ENCODE assay signal across 39 cellular contexts in the genomic region with DNA sequence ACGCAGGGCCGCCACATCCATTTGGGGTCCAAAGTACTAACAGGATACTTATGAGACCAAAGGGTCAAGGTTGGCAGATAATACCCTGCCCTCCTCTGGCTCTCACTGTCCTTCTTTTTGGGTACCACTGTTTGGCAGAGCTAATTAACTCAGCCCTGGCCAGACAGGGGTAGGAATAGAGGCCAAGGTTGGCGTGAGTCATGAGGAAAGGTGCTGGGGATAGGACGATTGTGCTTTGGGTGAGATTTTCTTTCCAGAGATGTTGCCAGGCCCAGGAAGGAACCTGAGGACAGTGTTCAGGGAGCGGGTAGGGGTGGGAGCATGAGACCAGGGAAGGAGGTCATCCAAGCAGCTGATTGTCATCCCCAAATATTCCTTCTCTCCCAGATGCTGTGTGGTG.
"Had no signal": no experiment of that assay in that cellular context is flagged by ENCODE, and none has a peak within 500 bp of the region (broad histone marks: within the 10 kb centered on the region; RNA-seq: fewer than 3 reads in every experiment).

No MANE protein-coding gene starts in this region.

- H3K4me3 Mint-ChIP-seq: activated naive CD4-positive, alpha-beta T cell treated with anti-CD3 and anti-CD28 coated beads for 36 hours; activated naive CD4-positive, alpha-beta T cell treated with anti-CD3 and anti-CD28 coated beads, Interleukin-2, amount 10 ng/mL, durations not matched to agents 7 days and 5 days; activated naive CD4-positive, alpha-beta T cell treated with anti-CD3 and anti-CD28 coated beads, Interleukin-2, amount 50 U/mL, for 24 hours; activated naive CD8-positive, alpha-beta T cell; activated naive CD8-positive, alpha-beta T cell treated with anti-CD3 and anti-CD28 coated beads for 36 hours; activated naive CD8-positive, alpha-beta T cell treated with anti-CD3 and anti-CD28 coated beads, Interleukin-2, amount 10 ng/mL, durations not matched to agents 7 days and 5 days; activated naive CD8-positive, alpha-beta T cell treated with anti-CD3 and anti-CD28 coated beads, Interleukin-2, amount 50 U/mL, for 24 hours; activated T-cell treated with anti-CD3 and anti-CD28 coated beads, Interleukin-2, amount 50 U/mL, for 24 hours; activated T-cell treated with anti-CD3 and anti-CD28 coated beads, Interleukin-2, amount 50 U/mL, for 4 hours; activated T-cell treated with anti-CD3 and anti-CD28 coated beads, Interleukin-2, amount 50 U/mL, for 72 hours; activated T-helper 1 cell treated with anti-CD3 and anti-CD28 coated beads, Interleukin-12 subunit alpha, Interleukin-12 subunit beta, Interleukin-2, Interleukin-4 antibody, amounts not matched to agents 30 ng/mL and 10 ng/mL and 1 ng/mL, durations not matched to agents 14 hours and 24 hours and 36 hours; activated T-helper 17 cell treated with anti-CD3 and anti-CD28 coated beads, Interleukin-2, amount 50 U/mL, for 72 hours; brain; central memory CD8-positive, alpha-beta T cell had no signal

- H3K9me3 ChIP-seq: adrenal gland, ascending aorta, breast epithelium had no signal

- H3K36me3 ChIP-seq: adrenal gland, brain microvascular endothelial cell, breast epithelium had no signal

- FAIRE-seq: astrocyte had no signal

- H3K27ac Mint-ChIP-seq: activated naive CD4-positive, alpha-beta T cell treated with anti-CD3 and anti-CD28 coated beads for 36 hours; activated naive CD4-positive, alpha-beta T cell treated with anti-CD3 and anti-CD28 coated beads, Interleukin-2, amount 10 ng/mL, durations not matched to agents 7 days and 5 days; activated naive CD4-positive, alpha-beta T cell treated with anti-CD3 and anti-CD28 coated beads, Interleukin-2, amount 50 U/mL, for 24 hours; activated naive CD4-positive, alpha-beta T cell treated with anti-CD3 and anti-CD28 coated beads, Interleukin-2, amount 50 U/mL, for 72 hours; activated naive CD8-positive, alpha-beta T cell; activated naive CD8-positive, alpha-beta T cell treated with anti-CD3 and anti-CD28 coated beads for 36 hours; activated naive CD8-positive, alpha-beta T cell treated with anti-CD3 and anti-CD28 coated beads, Interleukin-2, amount 10 ng/mL, durations not matched to agents 7 days and 5 days; activated naive CD8-positive, alpha-beta T cell treated with anti-CD3 and anti-CD28 coated beads, Interleukin-2, amount 50 U/mL, for 24 hours; activated T-cell treated with anti-CD3 and anti-CD28 coated beads, Interleukin-2, amount 50 U/mL, for 24 hours; activated T-cell treated with anti-CD3 and anti-CD28 coated beads, Interleukin-2, amount 50 U/mL, for 72 hours; activated T-helper 1 cell treated with anti-CD3 and anti-CD28 coated beads, Interleukin-12 subunit alpha, Interleukin-12 subunit beta, Interleukin-2, Interleukin-4 antibody, amounts not matched to agents 30 ng/mL and 10 ng/mL and 1 ng/mL, durations not matched to agents 14 hours and 24 hours and 36 hours; activated T-helper 17 cell treated with anti-CD3 and anti-CD28 coated beads, Interleukin-2, amount 50 U/mL, for 72 hours; activated T-helper 2 cell treated with anti-CD3 and anti-CD28 coated beads, Interferon-gamma antibody, Interleukin-2, Interleukin-4, amounts not matched to agents 10 μg/mL and 5 μg/mL and 100 μg/mL, durations not matched to agents 14 hours and 24 hours and 36 hours had no signal

- H3K36me3 Mint-ChIP-seq: activated naive CD4-positive, alpha-beta T cell treated with anti-CD3 and anti-CD28 coated beads, Interleukin-2, amount 10 ng/mL, durations not matched to agents 7 days and 5 days; activated naive CD4-positive, alpha-beta T cell treated with anti-CD3 and anti-CD28 coated beads, Interleukin-2, amount 50 U/mL, for 24 hours; activated naive CD4-positive, alpha-beta T cell treated with anti-CD3 and anti-CD28 coated beads, Interleukin-2, amount 50 U/mL, for 72 hours; activated naive CD8-positive, alpha-beta T cell; activated naive CD8-positive, alpha-beta T cell treated with anti-CD3 and anti-CD28 coated beads for 36 hours; activated naive CD8-positive, alpha-beta T cell treated with anti-CD3 and anti-CD28 coated beads, Interleukin-2, amount 10 ng/mL, durations not matched to agents 7 days and 5 days had no signal

- DNase-seq: activated effector memory CD4-positive, alpha-beta T cell treated with anti-CD3 and anti-CD28 coated beads, Interleukin-2, amount 50 U/mL, for 16 hours; activated effector memory CD4-positive, alpha-beta T cell treated with Interleukin-2 at 50 U/mL for 16 hours; activated gamma-delta T cell; activated gamma-delta T cell treated with Interleukin-2 at 50 U/mL for 16 hours; activated naive CD4-positive, alpha-beta T cell; activated naive CD4-positive, alpha-beta T cell treated with anti-CD3 and anti-CD28 coated beads for 36 hours; activated naive CD4-positive, alpha-beta T cell treated with anti-CD3 and anti-CD28 coated beads, Interleukin-2, amount 10 ng/mL, durations not matched to agents 7 days and 5 days; activated naive CD4-positive, alpha-beta T cell treated with anti-CD3 and anti-CD28 coated beads, Interleukin-2, amount 50 U/mL, for 16 hours; activated naive CD4-positive, alpha-beta T cell treated with Interleukin-2 at 50 U/mL for 16 hours; activated naive CD8-positive, alpha-beta T cell treated with anti-CD3 and anti-CD28 coated beads for 36 hours; activated naive CD8-positive, alpha-beta T cell treated with anti-CD3 and anti-CD28 coated beads, Interleukin-2, amount 10 ng/mL, durations not matched to agents 7 days and 5 days; activated naive CD8-positive, alpha-beta T cell treated with anti-CD3 and anti-CD28 coated beads, Interleukin-2, amount 50 U/mL, for 24 hours; activated T-cell treated with anti-CD3 and anti-CD28 coated beads, Interleukin-2, amount 50 U/mL, for 1 hour; activated T-cell treated with anti-CD3 and anti-CD28 coated beads, Interleukin-2, amount 50 U/mL, for 24 hours; activated T-cell treated with anti-CD3 and anti-CD28 coated beads, Interleukin-2, amount 50 U/mL, for 4 hours; activated T-cell treated with anti-CD3 and anti-CD28 coated beads, Interleukin-2, amount 50 U/mL, for 48 hours; activated T-cell treated with anti-CD3 and anti-CD28 coated beads, Interleukin-2, amount 50 U/mL, for 72 hours; amniotic stem cell; amygdala; anterior cingulate cortex; aorta; body of pancreas; brain microvascular endothelial cell; caudate nucleus; central memory CD4-positive, alpha-beta T cell; cerebellar nuclear complex had no signal

- H3K4me1 Mint-ChIP-seq: activated naive CD4-positive, alpha-beta T cell treated with anti-CD3 and anti-CD28 coated beads, Interleukin-2, amount 10 ng/mL, durations not matched to agents 7 days and 5 days; activated naive CD4-positive, alpha-beta T cell treated with anti-CD3 and anti-CD28 coated beads, Interleukin-2, amount 50 U/mL, for 24 hours; activated naive CD8-positive, alpha-beta T cell treated with anti-CD3 and anti-CD28 coated beads for 36 hours; activated naive CD8-positive, alpha-beta T cell treated with anti-CD3 and anti-CD28 coated beads, Interleukin-2, amount 10 ng/mL, durations not matched to agents 7 days and 5 days; activated naive CD8-positive, alpha-beta T cell treated with anti-CD3 and anti-CD28 coated beads, Interleukin-2, amount 50 U/mL, for 24 hours; activated T-helper 17 cell treated with anti-CD3 and anti-CD28 coated beads, Interleukin-2, amount 50 U/mL, for 72 hours; central memory CD8-positive, alpha-beta T cell had no signal

- H3K27ac ChIP-seq: ascending aorta, body of pancreas, brain microvascular endothelial cell, breast epithelium had no signal

- H3K27me3 Mint-ChIP-seq: activated naive CD4-positive, alpha-beta T cell treated with anti-CD3 and anti-CD28 coated beads, Interleukin-2, amount 50 U/mL, for 24 hours; activated naive CD8-positive, alpha-beta T cell; activated naive CD8-positive, alpha-beta T cell treated with anti-CD3 and anti-CD28 coated beads, Interleukin-2, amount 50 U/mL, for 24 hours had no signal

- H3K27me3 ChIP-seq: adrenal gland, ascending aorta, body of pancreas, brain microvascular endothelial cell, breast epithelium, cardiac muscle cell had no signal

- H3K9me3 Mint-ChIP-seq: activated naive CD4-positive, alpha-beta T cell treated with anti-CD3 and anti-CD28 coated beads, Interleukin-2, amount 10 ng/mL, durations not matched to agents 7 days and 5 days; activated naive CD4-positive, alpha-beta T cell treated with anti-CD3 and anti-CD28 coated beads, Interleukin-2, amount 50 U/mL, for 24 hours; activated naive CD8-positive, alpha-beta T cell treated with anti-CD3 and anti-CD28 coated beads, Interleukin-2, amount 50 U/mL, for 24 hours; activated T-cell treated with anti-CD3 and anti-CD28 coated beads, Interleukin-2, amount 50 U/mL, for 24 hours; activated T-cell treated with anti-CD3 and anti-CD28 coated beads, Interleukin-2, amount 50 U/mL, for 4 hours; activated T-helper 1 cell treated with anti-CD3 and anti-CD28 coated beads, Interleukin-12 subunit alpha, Interleukin-12 subunit beta, Interleukin-2, Interleukin-4 antibody, amounts not matched to agents 30 ng/mL and 10 ng/mL and 1 ng/mL, durations not matched to agents 14 hours and 24 hours and 36 hours; activated T-helper 2 cell treated with anti-CD3 and anti-CD28 coated beads, Interferon-gamma antibody, Interleukin-2, Interleukin-4, amounts not matched to agents 10 μg/mL and 5 μg/mL and 100 μg/mL, durations not matched to agents 14 hours and 24 hours and 36 hours; central memory CD8-positive, alpha-beta T cell had no signal

- ATAC-seq: activated naive CD4-positive, alpha-beta T cell treated with anti-CD3 and anti-CD28 coated beads, Interleukin-2, amount 50 U/mL, for 72 hours; activated naive CD8-positive, alpha-beta T cell treated with anti-CD3 and anti-CD28 coated beads, Interleukin-2, amount 50 U/mL, for 24 hours; activated T-cell treated with anti-CD3 and anti-CD28 coated beads, Interleukin-2, amount 50 U/mL, for 4 hours; activated T-cell treated with anti-CD3 and anti-CD28 coated beads, Interleukin-2, amount 50 U/mL, for 72 hours; activated T-helper 17 cell treated with anti-CD3 and anti-CD28 coated beads, Interleukin-2, amount 50 U/mL, for 72 hours; body of pancreas had no signal

- H3K4me3 ChIP-seq: adrenal gland, ascending aorta, body of pancreas, breast epithelium, cardiac muscle cell had no signal

- H3K4me1 ChIP-seq: body of pancreas, breast epithelium had no signal
